In the genomic region with DNA sequence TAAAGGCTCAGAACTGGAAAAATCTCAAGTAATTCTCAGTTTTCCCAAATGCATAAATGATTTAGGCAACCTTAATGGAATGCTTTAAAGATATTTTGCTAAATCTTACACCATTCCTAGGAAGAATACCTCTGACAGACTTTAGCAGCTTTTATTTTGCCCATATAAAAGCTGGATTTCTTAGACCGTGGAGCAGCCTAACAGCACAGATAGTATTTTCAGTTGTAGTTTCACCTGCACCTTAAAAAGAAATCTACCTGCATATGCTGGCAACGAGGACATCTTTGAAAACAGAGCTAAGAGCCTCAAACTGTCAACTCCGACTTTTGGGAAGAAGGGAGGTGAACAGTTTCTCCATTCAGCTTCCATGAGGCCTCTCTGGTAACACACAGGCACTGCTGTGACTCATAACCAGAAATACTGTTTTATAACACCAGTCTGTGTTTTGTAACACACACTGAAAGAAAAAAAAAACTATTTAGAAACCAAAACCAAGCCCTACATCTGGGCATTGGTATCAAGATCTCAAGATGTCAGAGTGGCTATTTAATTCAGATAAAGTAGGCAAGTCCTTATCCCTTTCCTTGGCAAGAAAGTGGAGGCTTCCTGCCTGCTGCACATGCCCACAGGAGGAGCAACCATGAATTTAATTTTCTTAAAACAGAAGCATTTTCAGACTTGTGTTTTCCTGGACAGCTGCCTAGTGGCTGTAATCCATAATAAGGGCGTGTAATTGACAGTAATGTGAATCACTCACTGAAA, we compare ENCODE assay signal across 8 cellular contexts.
DNase-seq lines count a peak whose midpoint lies in the region; ATAC-seq and TF ChIP-seq lines count a peak whose summit lies in the region.

No MANE protein-coding gene starts in this region.

- ATAC-seq in GM18873 (IDR thresholded peaks at IDR 0.05; ENCODE audit: low FRiP score, unreplicated experiment) (peak; percentile 90), HG03108 (IDR thresholded peaks at IDR 0.05; ENCODE audit: unreplicated experiment) (peak; percentile 83)

- DNase-seq in A673 (ENCODE audit: low spot score) (peak; percentile 77), breast epithelium (ENCODE audit: low spot score in 2 of 2) (no peak), non-pigmented ciliary epithelial cell (ENCODE audit: low read depth) (peak; percentile 19), germinal center (ENCODE audit: low spot score) (no peak), H7 (no peak), KG1 (lab: John Stamatoyannopoulos, UW) (no peak)

- intact Hi-C loops in A673 (cut with micrococcal nuclease; ENCODE audit: unreplicated experiment): no loop called here
- intact Hi-C loops in breast epithelium (cut with DNase I; ENCODE audit: low total_unique reads): no loop called here

- POLR2A ChIA-PET in A673 (lab: Charles Lee; ENCODE audit: low non-redundant PET): no interaction called here

- no peak for TF ChIP-seq CTCF in A673 (conservative IDR thresholded peaks at IDR 0.05; ENCODE audit: low read depth, low read length)
- TF ChIP-seq CTCF in breast epithelium (IDR thresholded peaks at IDR 0.05): no peak

- H3K4me3 ChIP-seq in A673 (ENCODE audit: low read depth, low read length, poor library complexity, severe bottlenecking) (no peak overlapping the region), breast epithelium (no peak overlapping the region), H7 (ENCODE audit: insufficient read depth, low read depth, low read length) (no peak overlapping the region)

- CTCF ChIA-PET in A673 (lab: Charles Lee): interaction anchor here (0.7 kb wide), 1 partner anchor 41 kb away, joined by 6 read pairs; no protein-coding TSS in a partner anchor

- H3K4me1 ChIP-seq in A673 (ENCODE audit: insufficient read depth, low read length, poor library complexity, severe bottlenecking) (peaks cover 24% of the 10 kb centered on the region), breast epithelium (peaks cover 0 to 7% of the 10 kb centered on the region in 2 donors)

- H3K27me3 ChIP-seq in A673 (replicated peaks; ENCODE audit: insufficient read depth, low read depth, low read length, poor library complexity) (no peaks in the 10 kb centered on the region), breast epithelium (no peaks in the 10 kb centered on the region), H7 (ENCODE audit: control insufficient read depth, insufficient read depth, low read length) (no peaks in the 10 kb centered on the region)

- no peaks in the 10 kb centered on the region for H3K36me3 ChIP-seq in A673 (ENCODE audit: insufficient read depth, low read length, poor library complexity, severe bottlenecking)
- H3K36me3 ChIP-seq in breast epithelium: no peaks in the 10 kb centered on the region
- H3K36me3 ChIP-seq in H7 (replicated peaks; ENCODE audit: control insufficient read depth, insufficient read depth, low read length): no peaks in the 10 kb centered on the region

- TF ChIP-seq POLR2A in breast epithelium (IDR thresholded peaks at IDR 0.05): no peak

- H3K9me3 ChIP-seq in A673 (ENCODE audit: low read depth, low read length, poor library complexity, severe bottlenecking) (no peaks in the 10 kb centered on the region), breast epithelium (no peaks in the 10 kb centered on the region)

- no TSS peak for BruUV-seq in A673 (replicated peaks; lab: Mats Ljungman, UMichigan)

- no peak overlapping the region for H3K27ac ChIP-seq in A673 (ENCODE audit: low read depth, low read length, poor library complexity, severe bottlenecking)
- peak overlapping the region; percentile 15 to 44 for H3K27ac ChIP-seq in breast epithelium

Comparison
In these comparisons a context has a peak if more than half of its experiments do, and no peak if none do; other contexts are left out.
1. DNase-seq: peak in A673 (single experiment) and non-pigmented ciliary epithelial cell (single experiment); none in breast epithelium (0 of 2), germinal center (single experiment), H7 (single experiment) and KG1 (single experiment).